Comparison of ENCODE assay signal across 1 cellular context in the genomic region with DNA sequence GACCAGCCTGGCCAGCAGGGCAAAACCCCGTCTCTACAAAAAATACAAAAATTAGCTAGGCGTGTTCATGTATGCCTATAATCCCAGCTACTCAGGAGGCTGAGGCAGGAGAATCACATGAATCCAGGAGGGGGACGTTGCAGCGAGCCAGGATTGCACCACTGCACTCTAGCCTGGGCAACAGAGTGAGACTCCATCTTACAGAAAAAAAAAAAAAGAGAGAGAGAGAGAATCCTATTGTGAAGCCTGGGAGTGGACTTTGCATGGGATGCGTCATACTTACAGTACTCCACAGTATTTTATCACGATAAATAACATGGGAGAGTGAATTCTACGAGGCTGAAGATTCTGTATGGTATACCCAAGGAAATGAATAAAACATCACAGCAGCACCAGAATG.
TF ChIP-seq lines count a peak whose summit lies in the region.

No MANE protein-coding gene starts in this region.

TF ChIP-seq in HepG2, 621 proteins besides CTCF, POLR2A, EP300 and RAD21 (continued from another document):
- TF ChIP-seq, protein P1, sequence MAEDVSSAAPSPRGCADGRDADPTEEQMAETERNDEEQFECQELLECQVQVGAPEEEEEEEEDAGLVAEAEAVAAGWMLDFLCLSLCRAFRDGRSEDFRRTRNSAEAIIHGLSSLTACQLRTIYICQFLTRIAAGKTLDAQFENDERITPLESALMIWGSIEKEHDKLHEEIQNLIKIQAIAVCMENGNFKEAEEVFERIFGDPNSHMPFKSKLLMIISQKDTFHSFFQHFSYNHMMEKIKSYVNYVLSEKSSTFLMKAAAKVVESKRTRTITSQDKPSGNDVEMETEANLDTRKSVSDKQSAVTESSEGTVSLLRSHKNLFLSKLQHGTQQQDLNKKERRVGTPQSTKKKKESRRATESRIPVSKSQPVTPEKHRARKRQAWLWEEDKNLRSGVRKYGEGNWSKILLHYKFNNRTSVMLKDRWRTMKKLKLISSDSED (CRISPR knock-in tag; IDR thresholded peaks at IDR 0.05) = no peak
- peak; percentile 13; the same call in 1 of the 2 replicates for TF ChIP-seq CEBPB (IDR thresholded peaks at IDR 0.05; ENCODE audit: borderline replicate concordance, low read depth, low read length)
- no peak for TF ChIP-seq ZNF512B (CRISPR knock-in tag; IDR thresholded peaks at IDR 0.05; ENCODE audit: borderline replicate concordance)
- no peak for TF ChIP-seq HNRNPL (IDR thresholded peaks at IDR 0.05; ENCODE audit: low read depth, low read length)
- no peak for TF ChIP-seq SOX6 (IDR thresholded peaks at IDR 0.05)
- TF ChIP-seq SOX6 (CRISPR knock-in tag; IDR thresholded peaks at IDR 0.05) = peak; percentile 22; the same call in 1 of the 2 replicates
- TF ChIP-seq ZNF780A (CRISPR knock-in tag; IDR thresholded peaks at IDR 0.05) = no peak
- 0 out of 2 replicates have a peak, but pooled peaks have one; percentile 8 for TF ChIP-seq HNF4A (CRISPR knock-in tag; IDR thresholded peaks at IDR 0.05)
- TF ChIP-seq GLMP (CRISPR knock-in tag; IDR thresholded peaks at IDR 0.05; ENCODE audit: borderline replicate concordance) = no peak
